Comparison of ENCODE assay signal across 8 cellular contexts in the genomic region with DNA sequence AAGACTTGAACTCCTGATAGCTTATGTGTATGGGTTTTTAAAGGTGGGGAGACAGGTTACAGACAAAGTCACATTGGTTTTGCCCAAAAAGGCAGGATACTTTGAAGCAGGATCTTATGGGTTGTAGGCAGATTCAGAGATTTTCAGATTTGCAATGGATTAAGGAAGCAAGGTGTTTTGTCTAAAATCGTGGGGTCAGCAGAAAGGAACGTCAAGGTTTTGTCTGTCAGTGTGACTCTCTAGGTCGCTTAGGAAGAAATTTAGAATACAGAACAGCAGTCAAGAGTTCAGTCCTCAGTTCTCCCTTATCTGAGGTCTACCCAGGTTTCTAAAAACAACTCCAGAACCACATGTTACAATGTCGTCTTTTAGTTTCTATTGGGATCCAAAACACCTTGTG.
"Had no signal": no experiment of that assay in that cellular context is flagged by ENCODE, and none has a peak within 500 bp of the region (broad histone marks: within the 10 kb centered on the region; RNA-seq: fewer than 3 reads in every experiment).

No MANE protein-coding gene starts in this region.

- ATAC-seq: GM12878 had no signal

- H3K4me3 ChIP-seq: GM12878 had no signal

- FAIRE-seq: G401.6, GM12878, GM12891, GM12892, GM18507, GM19239 had no signal

- DNase-seq: GDM1, GF-D8 had no signal
